1 cellular context compared by ENCODE assay signal in genomic region chr19:6587998-6588507, GRCh38.
TF ChIP-seq lines count a peak whose summit lies in the region.

No MANE protein-coding gene starts in this region.

TF ChIP-seq in GM12878, 131 proteins besides CTCF, POLR2A, EP300 and RAD21 (continues in another document):
- no peak for TF ChIP-seq ZNF24 (IDR thresholded peaks at IDR 0.05)
- TF ChIP-seq MTA3 (IDR thresholded peaks at IDR 0.05; ENCODE audit: borderline replicate concordance, low read length) = no peak
- TF ChIP-seq ATF7 (IDR thresholded peaks at IDR 0.05; ENCODE audit: low read depth) = peak; percentile 86
- no peak for TF ChIP-seq STAT3 (IDR thresholded peaks at IDR 0.05; ENCODE audit: low read depth, low read length)
- TF ChIP-seq ASH2L (IDR thresholded peaks at IDR 0.05; ENCODE audit: borderline replicate concordance, low read depth) = no peak
- TF ChIP-seq YY1 (IDR thresholded peaks at IDR 0.05; ENCODE audit: low read depth, low read length) = 0 out of 2 replicates have a peak, but pooled peaks have one; percentile 9
- TF ChIP-seq FOXM1 (IDR thresholded peaks at IDR 0.05; ENCODE audit: low read depth, low read length) = no peak
- TF ChIP-seq HSF1 (IDR thresholded peaks at IDR 0.05; ENCODE audit: low read depth, low read length) = no peak
- no peak for TF ChIP-seq KLF5 (IDR thresholded peaks at IDR 0.05; ENCODE audit: partially characterized antibody)
- TF ChIP-seq RAD51 (IDR thresholded peaks at IDR 0.05) = no peak
- no peak for TF ChIP-seq HDAC6 (IDR thresholded peaks at IDR 0.05; ENCODE audit: unreplicated experiment)
- TF ChIP-seq MEF2B (IDR thresholded peaks at IDR 0.05; ENCODE audit: partially characterized antibody, poor library complexity, severe bottlenecking) = peak; percentile 59
- TF ChIP-seq SP1 (IDR thresholded peaks at IDR 0.05; ENCODE audit: low read depth, low read length) = no peak
- TF ChIP-seq CBX5 (IDR thresholded peaks at IDR 0.05; ENCODE audit: low read depth) = no peak
- peak; percentile 69 for TF ChIP-seq PBX3 (IDR thresholded peaks at IDR 0.05; ENCODE audit: insufficient replicate concordance, low read depth, low read length)
- no peak for TF ChIP-seq BRCA1 (IDR thresholded peaks at IDR 0.05; ENCODE audit: low read depth, low read length)
- no peak for TF ChIP-seq BMI1 (IDR thresholded peaks at IDR 0.05; ENCODE audit: borderline replicate concordance)
- no peak for TF ChIP-seq NBN (IDR thresholded peaks at IDR 0.05)
- peak; percentile 40; the same call in 1 of the 2 replicates for TF ChIP-seq TCF12 (IDR thresholded peaks at IDR 0.05; ENCODE audit: low read depth, low read length)
- TF ChIP-seq CREM (IDR thresholded peaks at IDR 0.05; ENCODE audit: low read depth) = 0 out of 2 replicates have a peak, but pooled peaks have one; percentile 36
- TF ChIP-seq NFXL1 (IDR thresholded peaks at IDR 0.05; ENCODE audit: borderline replicate concordance) = no peak
- TF ChIP-seq SRF (IDR thresholded peaks at IDR 0.05; ENCODE audit: low read depth in 2 of 2, low read length in 2 of 2) = no peak
- peak; percentile 4; the same call in 1 of the 3 replicates for TF ChIP-seq POU2F2 (IDR thresholded peaks at IDR 0.05; ENCODE audit: borderline replicate concordance, low read depth, low read length)
- 0 out of 2 replicates have a peak, but pooled peaks have one; percentile 51 for TF ChIP-seq CHD1 (IDR thresholded peaks at IDR 0.05; ENCODE audit: low read depth, low read length)
- TF ChIP-seq ZBED1 (IDR thresholded peaks at IDR 0.05; ENCODE audit: borderline replicate concordance) = peak; percentile 73; the same call in 1 of the 2 replicates
- no peak for TF ChIP-seq YBX1 (IDR thresholded peaks at IDR 0.05)
- no peak for TF ChIP-seq MYC (IDR thresholded peaks at IDR 0.05; ENCODE audit: insufficient read depth, insufficient read length, insufficient replicate concordance, low read length, severe bottlenecking)
- no peak for TF ChIP-seq MEF2A (IDR thresholded peaks at IDR 0.05; ENCODE audit: insufficient read depth, low read depth, low read length)
- peak; percentile 21; the same call in 1 of the 2 replicates for TF ChIP-seq JUNB (IDR thresholded peaks at IDR 0.05)
- TF ChIP-seq PAX8 (IDR thresholded peaks at IDR 0.05) = no peak
- TF ChIP-seq BACH1 (IDR thresholded peaks at IDR 0.05; ENCODE audit: borderline replicate concordance) = peak; percentile 42; the same call in 1 of the 2 replicates
- 0 out of 2 replicates have a peak, but pooled peaks have one; percentile 1 for TF ChIP-seq MLLT1 (IDR thresholded peaks at IDR 0.05)
- no peak for TF ChIP-seq HDAC2 (IDR thresholded peaks at IDR 0.05)
- TF ChIP-seq CEBPB (IDR thresholded peaks at IDR 0.05; ENCODE audit: borderline replicate concordance in 1 of 2, low read depth in 2 of 2, low read length in 2 of 2) = no peak
- 0 out of 2 replicates have a peak, but pooled peaks have one; percentile 18 for TF ChIP-seq CHD2 (IDR thresholded peaks at IDR 0.05; ENCODE audit: borderline replicate concordance, low read depth, low read length)
- TF ChIP-seq SUZ12 (IDR thresholded peaks at IDR 0.05; ENCODE audit: unreplicated experiment) = no peak
- no peak for TF ChIP-seq REST (IDR thresholded peaks at IDR 0.05; ENCODE audit: low read depth, low read length)
- TF ChIP-seq NKRF (conservative IDR thresholded peaks at IDR 0.05) = peak; percentile 41; the same call in 1 of the 2 replicates
- TF ChIP-seq CBFB (IDR thresholded peaks at IDR 0.05; ENCODE audit: low read depth) = no peak
- TF ChIP-seq RBBP5 (conservative IDR thresholded peaks at IDR 0.05) = no peak
- no peak for TF ChIP-seq PML (IDR thresholded peaks at IDR 0.05; ENCODE audit: low read length)
- peak in 1 of 2 experiments; percentile 32; a peak in 2 of 4 replicates for TF ChIP-seq IKZF2 (IDR thresholded peaks at IDR 0.05)
- TF ChIP-seq WRNIP1 (IDR thresholded peaks at IDR 0.05; ENCODE audit: borderline replicate concordance, low read depth, low read length) = no peak
- no peak for TF ChIP-seq NR2F1 (conservative IDR thresholded peaks at IDR 0.05)
- TF ChIP-seq ZBTB4 (CRISPR knock-in tag; IDR thresholded peaks at IDR 0.05) = 0 out of 2 replicates have a peak, but pooled peaks have one; percentile 28
- TF ChIP-seq MTA2 (IDR thresholded peaks at IDR 0.05; ENCODE audit: low read depth) = no peak
- TF ChIP-seq GABPA (IDR thresholded peaks at IDR 0.05; ENCODE audit: low read depth) = no peak
- no peak for TF ChIP-seq KAT2A (conservative IDR thresholded peaks at IDR 0.05; ENCODE audit: control insufficient read depth, low read depth, low read length)
- 0 out of 2 replicates have a peak, but pooled peaks have one; percentile 4 for TF ChIP-seq DPF2 (IDR thresholded peaks at IDR 0.05)
- no peak for TF ChIP-seq SMARCA5 (IDR thresholded peaks at IDR 0.05)
- peak; percentile 11 for TF ChIP-seq SMAD1 (IDR thresholded peaks at IDR 0.05; ENCODE audit: low read depth, partially characterized antibody)
- no peak for TF ChIP-seq TCF7 (IDR thresholded peaks at IDR 0.05; ENCODE audit: borderline replicate concordance)
- TF ChIP-seq E4F1 (IDR thresholded peaks at IDR 0.05; ENCODE audit: borderline replicate concordance, partially characterized antibody) = no peak
- 0 out of 2 replicates have a peak, but pooled peaks have one; percentile 19 for TF ChIP-seq TCF3 (IDR thresholded peaks at IDR 0.05; ENCODE audit: borderline replicate concordance, insufficient read depth, low read depth, low read length)
- TF ChIP-seq IRF5 (IDR thresholded peaks at IDR 0.05; ENCODE audit: borderline replicate concordance) = no peak
